In the genomic region with DNA sequence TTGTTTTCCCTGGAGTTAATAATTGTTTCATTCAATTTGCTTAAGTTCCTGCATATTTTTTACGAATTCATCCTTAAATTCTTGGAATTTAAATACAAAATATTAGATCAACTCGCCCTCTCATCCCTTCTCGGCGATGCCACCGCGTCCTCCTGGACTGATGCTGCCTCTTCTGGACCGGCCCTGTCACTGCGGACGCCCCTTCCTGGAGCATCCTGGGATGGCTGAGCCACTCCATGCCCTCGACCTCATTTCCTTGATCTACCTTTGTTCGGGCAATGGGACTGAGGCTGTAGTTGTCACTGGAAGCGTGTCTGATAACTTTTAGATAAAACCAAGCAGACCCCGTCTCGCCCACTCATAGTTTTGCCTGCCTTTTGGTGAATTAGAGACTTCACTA, we compare ENCODE assay signal across 23 cellular contexts.
DNase-seq lines count a peak whose midpoint lies in the region; ATAC-seq and TF ChIP-seq lines count a peak whose summit lies in the region.
"Had no signal": no experiment of that assay in that cellular context is flagged by ENCODE, and none has a peak within 500 bp of the region (broad histone marks: within the 10 kb centered on the region; RNA-seq: fewer than 3 reads in every experiment).

No MANE protein-coding gene starts in this region.

- no peak overlapping the region for H3K27ac Mint-ChIP-seq in endodermal cell
- no peak overlapping the region for H3K27ac Mint-ChIP-seq in neural progenitor cell
- no peak overlapping the region for H3K27ac Mint-ChIP-seq in T-helper 2 cell treated with Interferon-gamma antibody and Interleukin-4, amounts not matched to agents 5 μg/mL and 100 μg/mL, for 36 hours
- H3K27ac Mint-ChIP-seq: CD8-positive, alpha-beta T cell had no signal

- H3K27me3 ChIP-seq in A673 (replicated peaks; ENCODE audit: insufficient read depth, low read depth, low read length, poor library complexity) (peaks cover 57% of the 10 kb centered on the region), endodermal cell (ENCODE audit: control insufficient read depth, insufficient read depth, low read length, poor library complexity, severe bottlenecking) (no peaks in the 10 kb centered on the region), neural progenitor cell (no peaks in the 10 kb centered on the region)
- H3K27me3 ChIP-seq: BLaER1 had no signal

- no peaks in the 10 kb centered on the region for H4K20me1 ChIP-seq in neural progenitor cell (ENCODE audit: low read depth)
- H4K20me1 ChIP-seq: BLaER1 had no signal

- no peaks in the 10 kb centered on the region for H3F3A ChIP-seq in neural progenitor cell (ENCODE audit: low read depth)

- POLR2A ChIA-PET in A673 (lab: Charles Lee; ENCODE audit: low non-redundant PET): no interaction called here

- DNase-seq in A673 (ENCODE audit: low spot score) (no peak), NB4 (ENCODE audit: low read depth) (no peak), endodermal cell (peak; percentile 73), neural progenitor cell (ENCODE audit: low spot score) (no peak), GOT3 (lab: John Stamatoyannopoulos, UW) (no peak), HT-29 (ENCODE audit: low spot score) (no peak)
- DNase-seq in T-helper 2 cell treated with Interferon-gamma antibody and Interleukin-4, amounts not matched to agents 5 μg/mL and 100 μg/mL, for 36 hours (ENCODE audit: low spot score): no peak
- DNase-seq: Calu3; CD8-positive, alpha-beta T cell; EL; NCI-H1417 treated with DMSO at 0.1 percent for 48 hours; NCI-H187 treated with DMSO at 0.1 percent for 48 hours; NCI-H2227 treated with DMSO at 0.1 percent for 48 hours; NCI-H510A treated with DMSO at 0.1 percent for 48 hours; NCI-H774; OCI-M1; RPMI8226; SHP77 treated with DMSO at 0.1 percent for 48 hours; SK-N-SH had no signal

- no peak overlapping the region for H3K9ac ChIP-seq in endodermal cell (ENCODE audit: extremely low read depth, low read length, poor library complexity, severe bottlenecking)
- H3K9ac ChIP-seq in neural progenitor cell: no peak overlapping the region
- H3K9ac ChIP-seq: BLaER1, KMS-11, SK-N-SH had no signal

- no peak overlapping the region for H3K27ac ChIP-seq in A673 (ENCODE audit: low read depth, low read length, poor library complexity, severe bottlenecking)
- H3K27ac ChIP-seq in endodermal cell (ENCODE audit: low read depth, low read length): no peak overlapping the region
- no peak overlapping the region for H3K27ac ChIP-seq in neural progenitor cell
- H3K27ac ChIP-seq: BLaER1, KMS-11 had no signal

- no peak overlapping the region for H3K4me2 ChIP-seq in neural progenitor cell
- H3K4me2 ChIP-seq: BLaER1, KMS-11, SK-N-SH had no signal

- H3K36me3 ChIP-seq in A673 (ENCODE audit: insufficient read depth, low read length, poor library complexity, severe bottlenecking) (no peaks in the 10 kb centered on the region), endodermal cell (ENCODE audit: control insufficient read depth, insufficient read depth, low read length) (no peaks in the 10 kb centered on the region), neural progenitor cell (no peaks in the 10 kb centered on the region)
- H3K36me3 ChIP-seq: BLaER1 had no signal

- H3K9me3 Mint-ChIP-seq in endodermal cell: peaks cover 3% of the 10 kb centered on the region
- no peaks in the 10 kb centered on the region for H3K9me3 Mint-ChIP-seq in neural progenitor cell
- no peaks in the 10 kb centered on the region for H3K9me3 Mint-ChIP-seq in T-helper 2 cell treated with Interferon-gamma antibody and Interleukin-4, amounts not matched to agents 5 μg/mL and 100 μg/mL, for 36 hours
- H3K9me3 Mint-ChIP-seq: CD8-positive, alpha-beta T cell had no signal

- no peak overlapping the region for H3K4me3 Mint-ChIP-seq in endodermal cell
- H3K4me3 Mint-ChIP-seq in neural progenitor cell: no peak overlapping the region
- H3K4me3 Mint-ChIP-seq in T-helper 2 cell treated with Interferon-gamma antibody and Interleukin-4, amounts not matched to agents 5 μg/mL and 100 μg/mL, for 36 hours: no peak overlapping the region
- H3K4me3 Mint-ChIP-seq: CD8-positive, alpha-beta T cell had no signal

- H3K36me3 Mint-ChIP-seq in endodermal cell (ENCODE audit: low read depth) (no peaks in the 10 kb centered on the region), neural progenitor cell (no peaks in the 10 kb centered on the region)
- no peaks in the 10 kb centered on the region for H3K36me3 Mint-ChIP-seq in T-helper 2 cell treated with Interferon-gamma antibody and Interleukin-4, amounts not matched to agents 5 μg/mL and 100 μg/mL, for 36 hours (ENCODE audit: low read depth)
- H3K36me3 Mint-ChIP-seq: CD8-positive, alpha-beta T cell had no signal

- H3K79me2 ChIP-seq in neural progenitor cell (ENCODE audit: low read depth): no peaks in the 10 kb centered on the region

- no peak for ATAC-seq in HG03025 (IDR thresholded peaks at IDR 0.05; ENCODE audit: low FRiP score, unreplicated experiment)
- ATAC-seq: CD8-positive, alpha-beta T cell; GM12878 had no signal

- peak; percentile 22; the same call in 1 of the 2 replicates for TF ChIP-seq CTCF in A673 (conservative IDR thresholded peaks at IDR 0.05; ENCODE audit: low read depth, low read length)
- TF ChIP-seq CTCF in NB4 (IDR thresholded peaks at IDR 0.05; ENCODE audit: low read depth, low read length): peak; percentile 26
- TF ChIP-seq CTCF in endodermal cell (conservative IDR thresholded peaks at IDR 0.05): peak; percentile 72
- TF ChIP-seq CTCF in neural progenitor cell (IDR thresholded peaks at IDR 0.05): peak; percentile 41

- 83 to 89% methylated on average over 12 to 14 of the region's 14 CpGs for WGBS in endodermal cell (ENCODE audit: insufficient coverage in 1 of 2, insufficient read length in 1 of 2), 2 experiments

- CTCF ChIA-PET in A673 (lab: Charles Lee): no interaction called here

- H3K4me1 ChIP-seq in A673 (ENCODE audit: insufficient read depth, low read length, poor library complexity, severe bottlenecking) (no peaks in the 10 kb centered on the region), endodermal cell (ENCODE audit: control insufficient read depth, insufficient read depth, low read length) (no peaks in the 10 kb centered on the region), neural progenitor cell (no peaks in the 10 kb centered on the region)

- H3K4me1 Mint-ChIP-seq in endodermal cell: no peaks in the 10 kb centered on the region
- peaks cover 6% of the 10 kb centered on the region for H3K4me1 Mint-ChIP-seq in neural progenitor cell
- H3K4me1 Mint-ChIP-seq in T-helper 2 cell treated with Interferon-gamma antibody and Interleukin-4, amounts not matched to agents 5 μg/mL and 100 μg/mL, for 36 hours (ENCODE audit: low read depth): no peaks in the 10 kb centered on the region

- intact Hi-C loops in A673 (cut with micrococcal nuclease; ENCODE audit: unreplicated experiment): no loop called here

- H3K9me3 ChIP-seq in A673 (ENCODE audit: low read depth, low read length, poor library complexity, severe bottlenecking) (no peaks in the 10 kb centered on the region), endodermal cell (ENCODE audit: control insufficient read depth, low read length) (no peaks in the 10 kb centered on the region), neural progenitor cell (ENCODE audit: low read depth) (no peaks in the 10 kb centered on the region)
- H3K9me3 ChIP-seq: SK-N-SH had no signal

- BruUV-seq in A673 (replicated peaks; lab: Mats Ljungman, UMichigan): no TSS peak

- H3K4me3 ChIP-seq in A673 (ENCODE audit: low read depth, low read length, poor library complexity, severe bottlenecking): no peak overlapping the region
- no peak overlapping the region for H3K4me3 ChIP-seq in NB4 (ENCODE audit: low read depth, low read length)
- H3K4me3 ChIP-seq in endodermal cell (ENCODE audit: low read length): no peak overlapping the region
- H3K4me3 ChIP-seq in neural progenitor cell: no peak overlapping the region
- H3K4me3 ChIP-seq: BLaER1, GM12878 had no signal

- peak overlapping the region; percentile 19 for H2AFZ ChIP-seq in neural progenitor cell (replicated peaks)

- TF ChIP-seq POLR2A in NB4 (IDR thresholded peaks at IDR 0.05; ENCODE audit: extremely low read depth, insufficient read length): no peak

- H3K27me3 Mint-ChIP-seq in endodermal cell (ENCODE audit: insufficient read depth): peaks cover 1% of the 10 kb centered on the region
- peaks cover 17% of the 10 kb centered on the region for H3K27me3 Mint-ChIP-seq in neural progenitor cell (ENCODE audit: insufficient read depth, low read depth)
- H3K27me3 Mint-ChIP-seq in T-helper 2 cell treated with Interferon-gamma antibody and Interleukin-4, amounts not matched to agents 5 μg/mL and 100 μg/mL, for 36 hours (ENCODE audit: low read depth): no peaks in the 10 kb centered on the region

Comparison
In these comparisons a context has a peak if more than half of its experiments do, and no peak if none do; other contexts are left out.
1. CTCF ChIP-seq: peak in every context shown above with its lines; median percentile 72 in endodermal cell; 41 in neural progenitor cell; 26 in NB4; 22 in A673.